ENCODE assay signal across 1 cellular context in the genomic region with DNA sequence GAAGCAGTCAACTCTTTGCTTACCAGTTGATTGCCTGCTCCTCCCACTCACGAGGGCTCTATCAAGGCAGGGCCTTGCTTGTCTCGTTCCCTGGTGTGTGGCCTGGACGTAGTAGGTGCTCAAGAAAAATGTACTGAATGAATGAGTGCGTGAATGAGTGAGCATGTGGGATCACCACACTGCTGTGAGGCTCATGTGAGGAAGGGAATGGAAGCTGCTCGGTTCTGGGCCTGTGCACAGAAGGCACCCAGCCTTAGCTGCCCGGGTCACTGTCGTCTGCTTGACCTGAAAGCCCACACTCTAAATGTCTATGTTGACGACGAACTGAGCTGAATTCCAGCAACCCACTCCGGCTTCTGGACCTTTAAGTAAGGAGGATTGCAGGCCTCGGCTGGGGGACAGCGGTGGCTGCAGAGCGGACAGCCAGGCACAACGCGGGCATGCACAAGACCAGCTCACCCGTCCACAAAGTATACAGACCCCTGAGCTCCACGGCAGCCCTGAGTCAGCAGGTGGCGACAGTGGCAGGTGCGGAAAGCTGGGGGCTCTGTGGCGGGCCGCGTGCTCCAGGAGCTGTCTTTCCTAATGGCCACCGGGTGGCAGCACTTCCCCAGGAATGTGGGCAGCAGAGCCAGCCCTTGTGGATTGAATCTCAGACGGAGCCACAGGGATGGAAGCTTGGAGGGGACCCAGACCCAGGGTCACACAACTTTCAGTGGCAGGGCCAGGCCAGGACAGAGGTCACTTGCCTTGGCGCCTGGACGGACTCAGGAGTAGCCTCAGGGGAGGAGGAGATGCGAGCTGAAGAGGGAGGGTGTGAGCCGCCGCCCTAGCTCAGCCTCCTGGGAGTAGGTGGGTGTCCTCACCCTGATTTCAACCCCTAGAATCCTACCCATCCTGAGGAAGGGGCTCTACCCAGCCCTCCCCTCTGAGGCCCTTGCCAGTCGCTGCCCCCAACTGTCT.
TF ChIP-seq lines count a peak whose summit lies in the region.

No MANE protein-coding gene starts in this region.

TF ChIP-seq in GM12878, 131 proteins besides CTCF, POLR2A, EP300 and RAD21 (continued from another document and continues in another):
- TF ChIP-seq, protein P1, sequence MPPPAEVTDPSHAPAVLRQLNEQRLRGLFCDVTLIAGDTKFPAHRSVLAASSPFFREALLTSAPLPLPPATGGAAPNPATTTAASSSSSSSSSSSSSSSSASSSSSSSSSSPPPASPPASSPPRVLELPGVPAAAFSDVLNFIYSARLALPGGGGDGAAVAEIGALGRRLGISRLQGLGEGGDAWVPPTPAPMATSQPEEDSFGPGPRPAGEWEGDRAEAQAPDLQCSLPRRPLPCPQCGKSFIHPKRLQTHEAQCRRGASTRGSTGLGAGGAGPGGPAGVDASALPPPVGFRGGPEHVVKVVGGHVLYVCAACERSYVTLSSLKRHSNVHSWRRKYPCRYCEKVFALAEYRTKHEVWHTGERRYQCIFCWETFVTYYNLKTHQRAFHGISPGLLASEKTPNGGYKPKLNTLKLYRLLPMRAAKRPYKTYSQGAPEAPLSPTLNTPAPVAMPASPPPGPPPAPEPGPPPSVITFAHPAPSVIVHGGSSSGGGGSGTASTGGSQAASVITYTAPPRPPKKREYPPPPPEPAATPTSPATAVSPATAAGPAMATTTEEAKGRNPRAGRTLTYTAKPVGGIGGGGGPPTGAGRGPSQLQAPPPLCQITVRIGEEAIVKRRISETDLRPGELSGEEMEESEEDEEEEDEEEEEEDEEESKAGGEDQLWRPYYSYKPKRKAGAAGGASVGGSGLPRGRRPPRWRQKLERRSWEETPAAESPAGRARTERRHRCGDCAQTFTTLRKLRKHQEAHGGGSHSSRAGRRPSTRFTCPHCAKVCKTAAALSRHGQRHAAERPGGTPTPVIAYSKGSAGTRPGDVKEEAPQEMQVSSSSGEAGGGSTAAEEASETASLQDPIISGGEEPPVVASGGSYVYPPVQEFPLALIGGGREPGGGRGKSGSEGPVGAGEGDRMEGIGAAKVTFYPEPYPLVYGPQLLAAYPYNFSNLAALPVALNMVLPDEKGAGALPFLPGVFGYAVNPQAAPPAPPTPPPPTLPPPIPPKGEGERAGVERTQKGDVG (CRISPR knock-in tag; IDR thresholded peaks at IDR 0.05), result no peak
- TF ChIP-seq, protein P2, sequence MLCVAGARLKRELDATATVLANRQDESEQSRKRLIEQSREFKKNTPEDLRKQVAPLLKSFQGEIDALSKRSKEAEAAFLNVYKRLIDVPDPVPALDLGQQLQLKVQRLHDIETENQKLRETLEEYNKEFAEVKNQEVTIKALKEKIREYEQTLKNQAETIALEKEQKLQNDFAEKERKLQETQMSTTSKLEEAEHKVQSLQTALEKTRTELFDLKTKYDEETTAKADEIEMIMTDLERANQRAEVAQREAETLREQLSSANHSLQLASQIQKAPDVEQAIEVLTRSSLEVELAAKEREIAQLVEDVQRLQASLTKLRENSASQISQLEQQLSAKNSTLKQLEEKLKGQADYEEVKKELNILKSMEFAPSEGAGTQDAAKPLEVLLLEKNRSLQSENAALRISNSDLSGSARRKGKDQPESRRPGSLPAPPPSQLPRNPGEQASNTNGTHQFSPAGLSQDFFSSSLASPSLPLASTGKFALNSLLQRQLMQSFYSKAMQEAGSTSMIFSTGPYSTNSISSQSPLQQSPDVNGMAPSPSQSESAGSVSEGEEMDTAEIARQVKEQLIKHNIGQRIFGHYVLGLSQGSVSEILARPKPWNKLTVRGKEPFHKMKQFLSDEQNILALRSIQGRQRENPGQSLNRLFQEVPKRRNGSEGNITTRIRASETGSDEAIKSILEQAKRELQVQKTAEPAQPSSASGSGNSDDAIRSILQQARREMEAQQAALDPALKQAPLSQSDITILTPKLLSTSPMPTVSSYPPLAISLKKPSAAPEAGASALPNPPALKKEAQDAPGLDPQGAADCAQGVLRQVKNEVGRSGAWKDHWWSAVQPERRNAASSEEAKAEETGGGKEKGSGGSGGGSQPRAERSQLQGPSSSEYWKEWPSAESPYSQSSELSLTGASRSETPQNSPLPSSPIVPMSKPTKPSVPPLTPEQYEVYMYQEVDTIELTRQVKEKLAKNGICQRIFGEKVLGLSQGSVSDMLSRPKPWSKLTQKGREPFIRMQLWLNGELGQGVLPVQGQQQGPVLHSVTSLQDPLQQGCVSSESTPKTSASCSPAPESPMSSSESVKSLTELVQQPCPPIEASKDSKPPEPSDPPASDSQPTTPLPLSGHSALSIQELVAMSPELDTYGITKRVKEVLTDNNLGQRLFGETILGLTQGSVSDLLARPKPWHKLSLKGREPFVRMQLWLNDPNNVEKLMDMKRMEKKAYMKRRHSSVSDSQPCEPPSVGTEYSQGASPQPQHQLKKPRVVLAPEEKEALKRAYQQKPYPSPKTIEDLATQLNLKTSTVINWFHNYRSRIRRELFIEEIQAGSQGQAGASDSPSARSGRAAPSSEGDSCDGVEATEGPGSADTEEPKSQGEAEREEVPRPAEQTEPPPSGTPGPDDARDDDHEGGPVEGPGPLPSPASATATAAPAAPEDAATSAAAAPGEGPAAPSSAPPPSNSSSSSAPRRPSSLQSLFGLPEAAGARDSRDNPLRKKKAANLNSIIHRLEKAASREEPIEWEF (IDR thresholded peaks at IDR 0.05; ENCODE audit: insufficient replicate concordance, low read depth, low read length), result no peak
- TF ChIP-seq FOXM1 (IDR thresholded peaks at IDR 0.05; ENCODE audit: low read depth, low read length) (no peak), CBFB (IDR thresholded peaks at IDR 0.05; ENCODE audit: low read depth) (no peak), ATF7 (IDR thresholded peaks at IDR 0.05; ENCODE audit: low read depth) (no peak), JUNB (IDR thresholded peaks at IDR 0.05) (no peak), ZBED1 (IDR thresholded peaks at IDR 0.05; ENCODE audit: borderline replicate concordance) (no peak), EED (IDR thresholded peaks at IDR 0.05; ENCODE audit: low read depth) (no peak), DPF2 (IDR thresholded peaks at IDR 0.05) (no peak), NR2C2 (IDR thresholded peaks at IDR 0.05; ENCODE audit: borderline replicate concordance, control insufficient read depth, insufficient read length, low read depth) (no peak), CBX5 (IDR thresholded peaks at IDR 0.05; ENCODE audit: low read depth) (no peak), ZNF217 (IDR thresholded peaks at IDR 0.05) (no peak), HDAC6 (IDR thresholded peaks at IDR 0.05; ENCODE audit: unreplicated experiment) (no peak), YBX1 (IDR thresholded peaks at IDR 0.05) (no peak), CBX3 (IDR thresholded peaks at IDR 0.05; ENCODE audit: borderline replicate concordance, low read depth) (no peak), SREBF2 (IDR thresholded peaks at IDR 0.05; ENCODE audit: low read length) (no peak), RUNX3 (IDR thresholded peaks at IDR 0.05; ENCODE audit: low read length) (no peak), TCF3 (IDR thresholded peaks at IDR 0.05; ENCODE audit: borderline replicate concordance, insufficient read depth, low read depth, low read length) (0 out of 2 replicates have a peak, but pooled peaks have one; percentile 50), POLR2AphosphoS5 (IDR thresholded peaks at IDR 0.05; ENCODE audit: low read length) (no peak)
- TF ChIP-seq, protein P3, sequence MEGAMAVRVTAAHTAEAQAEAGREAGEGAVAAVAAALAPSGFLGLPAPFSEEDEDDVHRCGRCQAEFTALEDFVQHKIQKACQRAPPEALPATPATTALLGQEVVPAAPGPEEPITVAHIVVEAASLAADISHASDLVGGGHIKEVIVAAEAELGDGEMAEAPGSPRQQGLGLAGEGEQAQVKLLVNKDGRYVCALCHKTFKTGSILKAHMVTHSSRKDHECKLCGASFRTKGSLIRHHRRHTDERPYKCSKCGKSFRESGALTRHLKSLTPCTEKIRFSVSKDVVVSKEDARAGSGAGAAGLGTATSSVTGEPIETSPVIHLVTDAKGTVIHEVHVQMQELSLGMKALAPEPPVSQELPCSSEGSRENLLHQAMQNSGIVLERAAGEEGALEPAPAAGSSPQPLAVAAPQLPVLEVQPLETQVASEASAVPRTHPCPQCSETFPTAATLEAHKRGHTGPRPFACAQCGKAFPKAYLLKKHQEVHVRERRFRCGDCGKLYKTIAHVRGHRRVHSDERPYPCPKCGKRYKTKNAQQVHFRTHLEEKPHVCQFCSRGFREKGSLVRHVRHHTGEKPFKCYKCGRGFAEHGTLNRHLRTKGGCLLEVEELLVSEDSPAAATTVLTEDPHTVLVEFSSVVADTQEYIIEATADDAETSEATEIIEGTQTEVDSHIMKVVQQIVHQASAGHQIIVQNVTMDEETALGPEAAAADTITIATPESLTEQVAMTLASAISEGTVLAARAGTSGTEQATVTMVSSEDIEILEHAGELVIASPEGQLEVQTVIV (IDR thresholded peaks at IDR 0.05; ENCODE audit: borderline replicate concordance, partially characterized antibody), result no peak
- TF ChIP-seq, protein P4, sequence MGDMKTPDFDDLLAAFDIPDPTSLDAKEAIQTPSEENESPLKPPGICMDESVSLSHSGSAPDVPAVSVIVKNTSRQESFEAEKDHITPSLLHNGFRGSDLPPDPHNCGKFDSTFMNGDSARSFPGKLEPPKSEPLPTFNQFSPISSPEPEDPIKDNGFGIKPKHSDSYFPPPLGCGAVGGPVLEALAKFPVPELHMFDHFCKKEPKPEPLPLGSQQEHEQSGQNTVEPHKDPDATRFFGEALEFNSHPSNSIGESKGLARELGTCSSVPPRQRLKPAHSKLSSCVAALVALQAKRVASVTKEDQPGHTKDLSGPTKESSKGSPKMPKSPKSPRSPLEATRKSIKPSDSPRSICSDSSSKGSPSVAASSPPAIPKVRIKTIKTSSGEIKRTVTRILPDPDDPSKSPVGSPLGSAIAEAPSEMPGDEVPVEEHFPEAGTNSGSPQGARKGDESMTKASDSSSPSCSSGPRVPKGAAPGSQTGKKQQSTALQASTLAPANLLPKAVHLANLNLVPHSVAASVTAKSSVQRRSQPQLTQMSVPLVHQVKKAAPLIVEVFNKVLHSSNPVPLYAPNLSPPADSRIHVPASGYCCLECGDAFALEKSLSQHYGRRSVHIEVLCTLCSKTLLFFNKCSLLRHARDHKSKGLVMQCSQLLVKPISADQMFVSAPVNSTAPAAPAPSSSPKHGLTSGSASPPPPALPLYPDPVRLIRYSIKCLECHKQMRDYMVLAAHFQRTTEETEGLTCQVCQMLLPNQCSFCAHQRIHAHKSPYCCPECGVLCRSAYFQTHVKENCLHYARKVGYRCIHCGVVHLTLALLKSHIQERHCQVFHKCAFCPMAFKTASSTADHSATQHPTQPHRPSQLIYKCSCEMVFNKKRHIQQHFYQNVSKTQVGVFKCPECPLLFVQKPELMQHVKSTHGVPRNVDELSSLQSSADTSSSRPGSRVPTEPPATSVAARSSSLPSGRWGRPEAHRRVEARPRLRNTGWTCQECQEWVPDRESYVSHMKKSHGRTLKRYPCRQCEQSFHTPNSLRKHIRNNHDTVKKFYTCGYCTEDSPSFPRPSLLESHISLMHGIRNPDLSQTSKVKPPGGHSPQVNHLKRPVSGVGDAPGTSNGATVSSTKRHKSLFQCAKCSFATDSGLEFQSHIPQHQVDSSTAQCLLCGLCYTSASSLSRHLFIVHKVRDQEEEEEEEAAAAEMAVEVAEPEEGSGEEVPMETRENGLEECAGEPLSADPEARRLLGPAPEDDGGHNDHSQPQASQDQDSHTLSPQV (IDR thresholded peaks at IDR 0.05), result no peak
- TF ChIP-seq, protein P5, sequence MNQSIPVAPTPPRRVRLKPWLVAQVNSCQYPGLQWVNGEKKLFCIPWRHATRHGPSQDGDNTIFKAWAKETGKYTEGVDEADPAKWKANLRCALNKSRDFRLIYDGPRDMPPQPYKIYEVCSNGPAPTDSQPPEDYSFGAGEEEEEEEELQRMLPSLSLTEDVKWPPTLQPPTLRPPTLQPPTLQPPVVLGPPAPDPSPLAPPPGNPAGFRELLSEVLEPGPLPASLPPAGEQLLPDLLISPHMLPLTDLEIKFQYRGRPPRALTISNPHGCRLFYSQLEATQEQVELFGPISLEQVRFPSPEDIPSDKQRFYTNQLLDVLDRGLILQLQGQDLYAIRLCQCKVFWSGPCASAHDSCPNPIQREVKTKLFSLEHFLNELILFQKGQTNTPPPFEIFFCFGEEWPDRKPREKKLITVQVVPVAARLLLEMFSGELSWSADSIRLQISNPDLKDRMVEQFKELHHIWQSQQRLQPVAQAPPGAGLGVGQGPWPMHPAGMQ (IDR thresholded peaks at IDR 0.05; ENCODE audit: borderline replicate concordance), result no peak
- TF ChIP-seq, protein P6, sequence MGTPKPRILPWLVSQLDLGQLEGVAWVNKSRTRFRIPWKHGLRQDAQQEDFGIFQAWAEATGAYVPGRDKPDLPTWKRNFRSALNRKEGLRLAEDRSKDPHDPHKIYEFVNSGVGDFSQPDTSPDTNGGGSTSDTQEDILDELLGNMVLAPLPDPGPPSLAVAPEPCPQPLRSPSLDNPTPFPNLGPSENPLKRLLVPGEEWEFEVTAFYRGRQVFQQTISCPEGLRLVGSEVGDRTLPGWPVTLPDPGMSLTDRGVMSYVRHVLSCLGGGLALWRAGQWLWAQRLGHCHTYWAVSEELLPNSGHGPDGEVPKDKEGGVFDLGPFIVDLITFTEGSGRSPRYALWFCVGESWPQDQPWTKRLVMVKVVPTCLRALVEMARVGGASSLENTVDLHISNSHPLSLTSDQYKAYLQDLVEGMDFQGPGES (IDR thresholded peaks at IDR 0.05), result no peak
- TF ChIP-seq, protein P7, sequence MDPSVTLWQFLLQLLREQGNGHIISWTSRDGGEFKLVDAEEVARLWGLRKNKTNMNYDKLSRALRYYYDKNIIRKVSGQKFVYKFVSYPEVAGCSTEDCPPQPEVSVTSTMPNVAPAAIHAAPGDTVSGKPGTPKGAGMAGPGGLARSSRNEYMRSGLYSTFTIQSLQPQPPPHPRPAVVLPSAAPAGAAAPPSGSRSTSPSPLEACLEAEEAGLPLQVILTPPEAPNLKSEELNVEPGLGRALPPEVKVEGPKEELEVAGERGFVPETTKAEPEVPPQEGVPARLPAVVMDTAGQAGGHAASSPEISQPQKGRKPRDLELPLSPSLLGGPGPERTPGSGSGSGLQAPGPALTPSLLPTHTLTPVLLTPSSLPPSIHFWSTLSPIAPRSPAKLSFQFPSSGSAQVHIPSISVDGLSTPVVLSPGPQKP (IDR thresholded peaks at IDR 0.05; ENCODE audit: low read depth, low read length), result no peak
- TF ChIP-seq, protein P8, sequence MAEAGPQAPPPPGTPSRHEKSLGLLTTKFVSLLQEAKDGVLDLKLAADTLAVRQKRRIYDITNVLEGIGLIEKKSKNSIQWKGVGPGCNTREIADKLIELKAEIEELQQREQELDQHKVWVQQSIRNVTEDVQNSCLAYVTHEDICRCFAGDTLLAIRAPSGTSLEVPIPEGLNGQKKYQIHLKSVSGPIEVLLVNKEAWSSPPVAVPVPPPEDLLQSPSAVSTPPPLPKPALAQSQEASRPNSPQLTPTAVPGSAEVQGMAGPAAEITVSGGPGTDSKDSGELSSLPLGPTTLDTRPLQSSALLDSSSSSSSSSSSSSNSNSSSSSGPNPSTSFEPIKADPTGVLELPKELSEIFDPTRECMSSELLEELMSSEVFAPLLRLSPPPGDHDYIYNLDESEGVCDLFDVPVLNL (IDR thresholded peaks at IDR 0.05; ENCODE audit: low read depth, low read length), result no peak
